In the genomic region with DNA sequence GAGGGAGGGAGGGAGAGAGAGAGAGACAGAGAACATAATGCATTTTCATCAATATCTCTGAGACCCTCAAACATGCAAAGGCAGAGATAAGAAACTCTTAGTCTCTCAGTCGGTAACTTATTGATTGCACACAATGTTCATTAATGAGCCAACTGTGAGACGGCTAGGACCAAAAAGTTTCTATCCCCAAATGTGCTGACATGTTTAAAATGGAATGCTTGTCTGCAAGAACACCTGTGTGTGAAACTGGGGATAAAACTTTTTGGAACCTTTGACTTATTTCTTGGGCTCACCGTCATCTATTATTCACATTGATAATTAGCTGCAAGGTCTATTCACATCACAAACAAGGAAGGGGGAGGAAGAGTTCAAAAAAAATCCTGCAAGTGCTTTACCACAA, we compare ENCODE assay signal across 22 cellular contexts.
A peak's percentile ranks its signal among the peaks of the same experiment; 100 is the strongest.
DNase-seq lines count a peak whose midpoint lies in the region; ATAC-seq, FAIRE-seq and TF ChIP-seq lines count a peak whose summit lies in the region.
"Had no signal": no experiment of that assay in that cellular context is flagged by ENCODE, and none has a peak within 500 bp of the region (broad histone marks: within the 10 kb centered on the region; RNA-seq: fewer than 3 reads in every experiment).

No MANE protein-coding gene starts in this region.

- no peak for TF ChIP-seq POLR2A in HepG2 (IDR thresholded peaks at IDR 0.05; ENCODE audit: insufficient read depth in 1 of 2, low read depth in 2 of 2, low read length in 2 of 2)
- TF ChIP-seq POLR2A in right lobe of liver (IDR thresholded peaks at IDR 0.05) = no peak
- TF ChIP-seq POLR2A in K562 (conservative IDR thresholded peaks at IDR 0.05) = no peak

- ATAC-seq in HepG2 = no peak
- no peak for ATAC-seq in right lobe of liver
- no peak for ATAC-seq in K562
- no peak for ATAC-seq in HG03159 (IDR thresholded peaks at IDR 0.05; ENCODE audit: unreplicated experiment)
- ATAC-seq: GM12878 had no signal

- no peak overlapping the region for H3K4me3 ChIP-seq in HepG2 (replicated peaks in 1 of 3; ENCODE audit: insufficient read depth in 1 of 3, low read depth in 2 of 3, low read length in 3 of 3)
- no peak overlapping the region for H3K4me3 ChIP-seq in right lobe of liver
- H3K4me3 ChIP-seq in K562 = no peak overlapping the region
- no peak overlapping the region for H3K4me3 ChIP-seq in neural progenitor cell
- H3K4me3 ChIP-seq in CD8-positive, alpha-beta memory T cell (ENCODE audit: low read length) = no peak overlapping the region
- H3K4me3 ChIP-seq: BLaER1, GM12878 had no signal

- H3K4me3 Mint-ChIP-seq in neural progenitor cell = no peak overlapping the region
- H3K4me3 Mint-ChIP-seq in CD8-positive, alpha-beta memory T cell = no peak overlapping the region
- H3K4me3 Mint-ChIP-seq: CD14-positive monocyte; CD4-positive, alpha-beta memory T cell; CD4-positive, CD25-positive, alpha-beta regulatory T cell had no signal

- CTCF ChIA-PET in HepG2 (lab: Yijun Ruan, JAX; ENCODE audit: low intra/inter-chr PET ratio, low total read pairs) (no interaction called here), K562 (lab: Yijun Ruan, JAX; ENCODE audit: low intra/inter-chr PET ratio) (no interaction called here)
- CTCF ChIA-PET in CD8-positive, alpha-beta memory T cell (lab: Charles Lee) = no interaction called here

- no peaks in the 10 kb centered on the region for H3K36me3 Mint-ChIP-seq in neural progenitor cell
- H3K36me3 Mint-ChIP-seq in CD8-positive, alpha-beta memory T cell = no peaks in the 10 kb centered on the region
- H3K36me3 Mint-ChIP-seq: CD14-positive monocyte; CD4-positive, alpha-beta memory T cell; CD4-positive, CD25-positive, alpha-beta regulatory T cell had no signal

- H3K27ac Mint-ChIP-seq in neural progenitor cell = no peak overlapping the region
- H3K27ac Mint-ChIP-seq in CD8-positive, alpha-beta memory T cell = no peak overlapping the region
- H3K27ac Mint-ChIP-seq: CD14-positive monocyte; CD4-positive, alpha-beta memory T cell; CD4-positive, CD25-positive, alpha-beta regulatory T cell had no signal

- no peaks in the 10 kb centered on the region for H3K9me1 ChIP-seq in K562 (ENCODE audit: control insufficient read depth, insufficient read depth, low read length)

- 20% methylated on average over 3 of the region's 3 CpGs for WGBS in HepG2 (ENCODE audit: low lambda C conversion rate)
- whole genome bisulfite sequencing in right lobe of liver (ENCODE audit: insufficient coverage, low coverage, low lambda C conversion rate, missing lambda C conversion rate) = 48% methylated on average over 3 of the region's 3 CpGs
- WGBS in K562 (ENCODE audit: insufficient coverage, low coverage, missing lambda C conversion rate) = 8% methylated on average over 3 of the region's 3 CpGs

- H3K27me3 ChIP-seq in HepG2 (ENCODE audit: control insufficient read depth in 1 of 2, insufficient read depth in 2 of 2, low read length in 2 of 2) (no peaks in the 10 kb centered on the region), right lobe of liver (no peaks in the 10 kb centered on the region), K562 (ENCODE audit: control insufficient read depth in 2 of 2, insufficient read depth in 2 of 2, low read length in 2 of 2) (no peaks in the 10 kb centered on the region), neural progenitor cell (no peaks in the 10 kb centered on the region)
- H3K27me3 ChIP-seq in CD8-positive, alpha-beta memory T cell (ENCODE audit: insufficient read depth, low read length, poor library complexity, severe bottlenecking) = no peaks in the 10 kb centered on the region
- H3K27me3 ChIP-seq: BE2C, BLaER1 had no signal

- no peaks in the 10 kb centered on the region for H3K4me1 Mint-ChIP-seq in neural progenitor cell
- H3K4me1 Mint-ChIP-seq in CD8-positive, alpha-beta memory T cell = no peaks in the 10 kb centered on the region
- H3K4me1 Mint-ChIP-seq: CD14-positive monocyte; CD4-positive, alpha-beta memory T cell; CD4-positive, CD25-positive, alpha-beta regulatory T cell had no signal

- FAIRE-seq in HepG2 (lab: Jason Lieb, UNC) (no peak), K562 (lab: Jason Lieb, UNC) (no peak)
- FAIRE-seq: D721Med, GM12878, GM12892, GM18507 had no signal

- TF ChIP-seq EP300 in HepG2 (IDR thresholded peaks at IDR 0.05; ENCODE audit: low read depth in 2 of 2, low read length in 2 of 2) (no peak), HepG2 (CRISPR knock-in tag; IDR thresholded peaks at IDR 0.05; ENCODE audit: borderline replicate concordance) (no peak), K562 (IDR thresholded peaks at IDR 0.05; ENCODE audit: low read length) (no peak)

- no TSS peak for BruUV-seq in HepG2 (replicated peaks; lab: Mats Ljungman, UMichigan)
- no TSS peak for BruUV-seq in K562 (replicated peaks; lab: Mats Ljungman, UMichigan)

- no peak for TF ChIP-seq RAD21 in HepG2 (CRISPR knock-in tag; IDR thresholded peaks at IDR 0.05)
- no peak for TF ChIP-seq RAD21 in K562 (CRISPR knock-in tag; conservative IDR thresholded peaks at IDR 0.05 in 1 of 2, IDR thresholded peaks at IDR 0.05 in 1 of 2)

- no peaks in the 10 kb centered on the region for H3K36me3 ChIP-seq in HepG2 (replicated peaks in 1 of 2; ENCODE audit: control insufficient read depth in 1 of 2, insufficient read depth in 2 of 2, low read length in 2 of 2)
- H3K36me3 ChIP-seq in right lobe of liver = no peaks in the 10 kb centered on the region
- no peaks in the 10 kb centered on the region for H3K36me3 ChIP-seq in K562 (ENCODE audit: control insufficient read depth, insufficient read depth, low read length)
- no peaks in the 10 kb centered on the region for H3K36me3 ChIP-seq in neural progenitor cell
- no peaks in the 10 kb centered on the region for H3K36me3 ChIP-seq in CD8-positive, alpha-beta memory T cell (ENCODE audit: insufficient read depth, low read length)
- H3K36me3 ChIP-seq: BE2C, BLaER1 had no signal

- H3K27ac ChIP-seq in HepG2 (ENCODE audit: extremely low read length, insufficient read depth, low read length) (no peak overlapping the region), right lobe of liver (no peak overlapping the region), K562 (ENCODE audit: extremely low read depth, low read depth, low read length) (no peak overlapping the region), neural progenitor cell (no peak overlapping the region)
- no peak overlapping the region for H3K27ac ChIP-seq in CD8-positive, alpha-beta memory T cell (ENCODE audit: low read depth, low read length)
- H3K27ac ChIP-seq: 22Rv1, BLaER1 had no signal

- intact Hi-C loops in HepG2 (cut with micrococcal nuclease; ENCODE audit: unreplicated experiment) = no loop called here
- intact Hi-C loops in right lobe of liver (cut with DNase I) = no loop called here
- intact Hi-C loops in K562 (cut with micrococcal nuclease) = no loop called here

- DNase-seq in HepG2 (ENCODE audit: low spot score) (no peak), right lobe of liver (no peak), K562 (ENCODE audit: extremely low read depth in 1 of 4, low spot score in 3 of 4) (no peak), neural progenitor cell (ENCODE audit: low spot score) (no peak)
- DNase-seq in CD8-positive, alpha-beta memory T cell = no peak
- DNase-seq: ACHN; BE2C; C1 segment of cervical spinal cord; Caco-2; Calu3; CD4-positive, alpha-beta memory T cell; CD4-positive, CD25-positive, alpha-beta regulatory T cell; DMS79 treated with DMSO at 0.1 percent for 48 hours; GDM1 had no signal

- H3K4me1 ChIP-seq in HepG2 (ENCODE audit: insufficient read depth, low read length) = no peaks in the 10 kb centered on the region
- no peaks in the 10 kb centered on the region for H3K4me1 ChIP-seq in right lobe of liver
- H3K4me1 ChIP-seq in K562 (replicated peaks in 1 of 2; ENCODE audit: control insufficient read depth in 2 of 2, insufficient read depth in 2 of 2, low read length in 2 of 2) = no peaks in the 10 kb centered on the region
- peaks cover 5% of the 10 kb centered on the region for H3K4me1 ChIP-seq in neural progenitor cell
- no peaks in the 10 kb centered on the region for H3K4me1 ChIP-seq in CD8-positive, alpha-beta memory T cell (ENCODE audit: insufficient read depth, low read length)
- H3K4me1 ChIP-seq: BE2C, Caco-2 had no signal

- H3K9ac ChIP-seq in HepG2 (ENCODE audit: insufficient read depth, low read depth, low read length) (no peak overlapping the region), K562 (ENCODE audit: insufficient read depth in 1 of 2, low read depth in 2 of 2, low read length in 2 of 2) (no peak overlapping the region), neural progenitor cell (no peak overlapping the region)
- H3K9ac ChIP-seq: BLaER1 had no signal

- H3K9me3 Mint-ChIP-seq in neural progenitor cell = no peaks in the 10 kb centered on the region
- peaks cover 0 to 6% (median 2%) of the 10 kb centered on the region in 5 donors for H3K9me3 Mint-ChIP-seq in CD8-positive, alpha-beta memory T cell

- TF ChIP-seq CTCF in HepG2 (CRISPR knock-in tag; IDR thresholded peaks at IDR 0.05) (no peak), right lobe of liver (IDR thresholded peaks at IDR 0.05) (no peak), K562 (IDR thresholded peaks at IDR 0.05 in 2 of 3, conservative IDR thresholded peaks at IDR 0.05 in 1 of 3; ENCODE audit: insufficient read depth in 2 of 3, low read depth in 1 of 3, low read length in 3 of 3) (no peak), neural progenitor cell (IDR thresholded peaks at IDR 0.05) (no peak)

- in situ Hi-C loops in HepG2 (cut with HindIII; ENCODE audit: extremely low pct_ligation_motif_present, low pct_unique_long_range_greater_than_20kb) = no loop called here
- in situ Hi-C loops in K562 (cut with MboI) = no loop called here

- H3K27me3 Mint-ChIP-seq in neural progenitor cell (ENCODE audit: insufficient read depth, low read depth) = no peaks in the 10 kb centered on the region
- H3K27me3 Mint-ChIP-seq in CD8-positive, alpha-beta memory T cell = no peaks in the 10 kb centered on the region
- H3K27me3 Mint-ChIP-seq: CD4-positive, alpha-beta memory T cell; CD4-positive, CD25-positive, alpha-beta regulatory T cell had no signal

- H3K4me2 ChIP-seq in HepG2 (ENCODE audit: low read depth, low read length) (no peak overlapping the region), K562 (ENCODE audit: insufficient read depth, low read length) (no peak overlapping the region), neural progenitor cell (no peak overlapping the region)

- H3K79me2 ChIP-seq in HepG2 (ENCODE audit: insufficient read depth, low read length) = no peaks in the 10 kb centered on the region
- H3K79me2 ChIP-seq in K562 (ENCODE audit: control insufficient read depth, insufficient read depth, low read length) = no peaks in the 10 kb centered on the region
- H3K79me2 ChIP-seq in neural progenitor cell (ENCODE audit: low read depth) = no peaks in the 10 kb centered on the region

- no peaks in the 10 kb centered on the region for H4K20me1 ChIP-seq in HepG2 (ENCODE audit: insufficient read depth, low read length)
- no peaks in the 10 kb centered on the region for H4K20me1 ChIP-seq in K562 (replicated peaks; ENCODE audit: control insufficient read depth, insufficient read depth, low read length)
- H4K20me1 ChIP-seq in neural progenitor cell (ENCODE audit: low read depth) = no peaks in the 10 kb centered on the region
- H4K20me1 ChIP-seq: BLaER1 had no signal

- no peaks in the 10 kb centered on the region for H3K9me3 ChIP-seq in HepG2 (ENCODE audit: low read length)
- H3K9me3 ChIP-seq in right lobe of liver = no peaks in the 10 kb centered on the region
- H3K9me3 ChIP-seq in K562 (replicated peaks; ENCODE audit: control insufficient read depth, insufficient read depth, low read depth, low read length) = no peaks in the 10 kb centered on the region
- no peaks in the 10 kb centered on the region for H3K9me3 ChIP-seq in neural progenitor cell (ENCODE audit: low read depth)
- H3K9me3 ChIP-seq in CD8-positive, alpha-beta memory T cell (ENCODE audit: low read length) = no peaks in the 10 kb centered on the region
- H3K9me3 ChIP-seq: BE2C, Caco-2 had no signal

- POLR2A ChIA-PET in HepG2 (lab: Yijun Ruan, JAX) = no interaction called here
- POLR2A ChIA-PET in K562 (lab: Yijun Ruan, JAX) = no interaction called here
- POLR2A ChIA-PET in CD8-positive, alpha-beta memory T cell (lab: Charles Lee) = no interaction called here

- no peaks in the 10 kb centered on the region for H3F3A ChIP-seq in neural progenitor cell (ENCODE audit: low read depth)

- no peak overlapping the region for H2AFZ ChIP-seq in HepG2 (ENCODE audit: low read length)
- no peak overlapping the region for H2AFZ ChIP-seq in K562 (ENCODE audit: low read depth, low read length)
- H2AFZ ChIP-seq in neural progenitor cell (replicated peaks) = peak overlapping the region; percentile 10
